In the genomic region with DNA sequence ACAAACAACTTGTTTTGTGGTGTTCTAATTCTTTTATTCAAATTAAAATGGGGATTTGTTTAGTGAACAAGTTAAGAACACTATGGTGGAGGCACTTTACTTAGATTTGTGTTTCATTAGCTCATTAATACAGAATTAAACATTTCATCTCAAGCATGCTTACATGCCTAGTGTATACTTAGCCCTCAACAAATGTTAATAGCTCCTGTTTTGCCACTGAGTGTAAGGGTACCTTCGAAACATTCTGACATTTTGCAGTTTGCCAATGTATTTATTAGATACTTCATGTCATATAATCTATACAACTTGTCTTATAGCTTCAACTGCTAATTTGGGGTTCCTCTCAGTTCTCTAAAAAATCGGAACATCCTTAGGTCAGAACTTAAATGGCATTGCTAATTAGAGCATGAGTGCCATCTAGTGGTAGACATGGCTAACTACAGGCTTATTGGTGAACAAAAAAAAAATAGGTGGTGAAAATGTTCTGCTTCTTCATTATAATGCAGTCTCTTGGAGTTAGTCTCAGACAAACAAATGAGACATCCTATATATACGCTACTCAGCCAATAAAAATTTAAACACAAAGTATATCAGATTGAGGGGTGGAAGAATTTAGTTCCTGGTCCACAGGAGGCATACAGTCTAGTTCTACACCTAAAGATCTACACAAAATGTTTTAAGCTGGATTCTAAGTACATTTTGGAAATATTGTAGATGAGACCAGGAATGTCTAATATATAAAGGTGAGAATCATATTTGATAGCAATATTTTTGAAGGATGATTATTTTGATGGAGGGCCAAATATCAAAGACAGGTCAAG, we compare ENCODE assay signal across 9 cellular contexts. TPM values are rescaled to one million over a fixed set of nuclear protein-coding genes. Genes with fewer than 3 reads are reported as not detected.
A peak's percentile ranks its signal among the peaks of the same experiment; 100 is the strongest.
DNase-seq lines count a peak whose midpoint lies in the region; ATAC-seq, FAIRE-seq and TF ChIP-seq lines count a peak whose summit lies in the region.
"Had no signal": no experiment of that assay in that cellular context is flagged by ENCODE, and none has a peak within 500 bp of the region (broad histone marks: within the 10 kb centered on the region; RNA-seq: fewer than 3 reads in every experiment).

No MANE protein-coding gene starts in this region.

- TF ChIP-seq CTCF in MM.1S (IDR thresholded peaks at IDR 0.05; ENCODE audit: low read length) (peak; percentile 93), smooth muscle cell (IDR thresholded peaks at IDR 0.05; ENCODE audit: borderline replicate concordance, insufficient read depth, poor library complexity, severe bottlenecking) (peak; percentile 93)

- H3K9me3 Mint-ChIP-seq in stimulated activated memory B cell treated with anti-CD40 and anti-IgM and Interleukin-4, amounts not matched to agents 10 μg/mL and 1 μg/mL and 100 μg/mL, for 72 hours = no peaks in the 10 kb centered on the region

- H3K79me2 ChIP-seq in MM.1S (ENCODE audit: low read length) (no peaks in the 10 kb centered on the region), smooth muscle cell (ENCODE audit: low read depth) (no peaks in the 10 kb centered on the region)

- H3K9me3 ChIP-seq in MM.1S (replicated peaks; ENCODE audit: insufficient read depth, low read length) = no peaks in the 10 kb centered on the region
- no peaks in the 10 kb centered on the region for H3K9me3 ChIP-seq in smooth muscle cell (replicated peaks; ENCODE audit: low read depth)

- peak; percentile 67 for DNase-seq in MM.1S
- peak; percentile 11 to 83 for DNase-seq in SW 1271 (lab: John Stamatoyannopoulos, UW)
- DNase-seq in globus pallidus (ENCODE audit: low spot score) = peak; percentile 37
- no peak for DNase-seq in smooth muscle cell (lab: John Stamatoyannopoulos, UW; ENCODE audit: unreplicated experiment)

- H3K4me2 ChIP-seq in MM.1S (ENCODE audit: low read depth, low read length) (peak overlapping the region; percentile 21; the same call in 1 of the 2 replicates), smooth muscle cell (peak overlapping the region; percentile 6)

- no peak overlapping the region for H3K27ac Mint-ChIP-seq in stimulated activated memory B cell treated with anti-CD40 and anti-IgM and Interleukin-4, amounts not matched to agents 10 μg/mL and 1 μg/mL and 100 μg/mL, for 72 hours
- H3K27ac Mint-ChIP-seq: activated naive CD8-positive, alpha-beta T cell had no signal

- H3K4me1 ChIP-seq in MM.1S (ENCODE audit: low read length) (no peaks in the 10 kb centered on the region), smooth muscle cell (ENCODE audit: low read depth) (peaks cover 5% of the 10 kb centered on the region)

- H4K20me1 ChIP-seq in MM.1S (ENCODE audit: insufficient read depth, low read length) (no peaks in the 10 kb centered on the region), smooth muscle cell (ENCODE audit: low read depth) (no peaks in the 10 kb centered on the region)

- H3K4me1 Mint-ChIP-seq in stimulated activated memory B cell treated with anti-CD40 and anti-IgM and Interleukin-4, amounts not matched to agents 10 μg/mL and 1 μg/mL and 100 μg/mL, for 72 hours = peaks cover 9% of the 10 kb centered on the region

- WGBS in smooth muscle cell (ENCODE audit: low lambda C conversion rate) = 12% methylated on average over 3 of the region's 3 CpGs

- H3K4me3 ChIP-seq in MM.1S (ENCODE audit: low read length) = no peak overlapping the region
- no peak overlapping the region for H3K4me3 ChIP-seq in smooth muscle cell

- no peak overlapping the region for H3K27ac ChIP-seq in MM.1S (ENCODE audit: low read length)
- no peak overlapping the region for H3K27ac ChIP-seq in smooth muscle cell (ENCODE audit: low read depth)

- H3K9ac ChIP-seq in MM.1S (ENCODE audit: low read length) (no peak overlapping the region), smooth muscle cell (ENCODE audit: low read depth) (no peak overlapping the region)

- H3K27me3 ChIP-seq in MM.1S (replicated peaks; ENCODE audit: insufficient read depth, low read length) (no peaks in the 10 kb centered on the region), smooth muscle cell (ENCODE audit: low read depth) (no peaks in the 10 kb centered on the region)

- H3F3A ChIP-seq in MM.1S (ENCODE audit: insufficient read depth, low read length) (0 out of 2 replicates have a peak, but pooled peaks cover under 1% of the 10 kb centered on the region), smooth muscle cell (ENCODE audit: low read depth) (no peaks in the 10 kb centered on the region)

- H3K9me2 ChIP-seq in MM.1S (replicated peaks; ENCODE audit: insufficient read depth, low read length) = no peaks in the 10 kb centered on the region

- no peaks in the 10 kb centered on the region for H3K36me3 ChIP-seq in MM.1S (replicated peaks; ENCODE audit: insufficient read depth, low read length)
- H3K36me3 ChIP-seq in smooth muscle cell (ENCODE audit: low read depth) = no peaks in the 10 kb centered on the region

- FAIRE-seq in G401.6 (lab: Jason Lieb, UNC) = peak; percentile 66

- H3K27me3 Mint-ChIP-seq in stimulated activated memory B cell treated with anti-CD40 and anti-IgM and Interleukin-4, amounts not matched to agents 10 μg/mL and 1 μg/mL and 100 μg/mL, for 72 hours = peaks cover 28% of the 10 kb centered on the region

- no peak overlapping the region for H3K4me3 Mint-ChIP-seq in stimulated activated memory B cell treated with anti-CD40 and anti-IgM and Interleukin-4, amounts not matched to agents 10 μg/mL and 1 μg/mL and 100 μg/mL, for 72 hours
- H3K4me3 Mint-ChIP-seq: activated naive CD8-positive, alpha-beta T cell had no signal

- H2AFZ ChIP-seq in MM.1S (ENCODE audit: low read length) (no peak overlapping the region), smooth muscle cell (ENCODE audit: low read depth) (no peak overlapping the region)

- peak; percentile 68 for ATAC-seq in GM21576 (IDR thresholded peaks at IDR 0.05; ENCODE audit: unreplicated experiment)
- no peak for ATAC-seq in stimulated activated memory B cell treated with anti-CD40 and anti-IgM and Interleukin-4, amounts not matched to agents 10 μg/mL and 1 μg/mL and 100 μg/mL, for 72 hours
- no peak for ATAC-seq in GM21528 (IDR thresholded peaks at IDR 0.05; ENCODE audit: low FRiP score, unreplicated experiment)

- H3K36me3 Mint-ChIP-seq in stimulated activated memory B cell treated with anti-CD40 and anti-IgM and Interleukin-4, amounts not matched to agents 10 μg/mL and 1 μg/mL and 100 μg/mL, for 72 hours = no peaks in the 10 kb centered on the region
- H3K36me3 Mint-ChIP-seq: activated naive CD8-positive, alpha-beta T cell had no signal

RNA-seq across cellular contexts. Expression of gene CNTN5, which starts 4.9 kb away (rescaled TPM):
- 1.9 and 3.1 TPM in 2 replicates for total RNA-seq in smooth muscle cell
- 0.96 and 0.97 TPM in 2 replicates for polyA plus RNA-seq in smooth muscle cell
